1 cellular context compared by ENCODE assay signal in genomic region chr7:5539013-5539411, GRCh38.
TF ChIP-seq lines count a peak whose summit lies in the region.

No MANE protein-coding gene starts in this region.

TF ChIP-seq in GM23338, 12 proteins besides CTCF, POLR2A, EP300 and RAD21:
- TF ChIP-seq ETS1 (IDR thresholded peaks at IDR 0.05) (no peak), STAT1 (IDR thresholded peaks at IDR 0.05; ENCODE audit: unreplicated experiment) (no peak), JUNB (IDR thresholded peaks at IDR 0.05; ENCODE audit: unreplicated experiment) (no peak), REST (IDR thresholded peaks at IDR 0.05; ENCODE audit: unreplicated experiment) (no peak), ZNF331 (CRISPR knock-in tag; IDR thresholded peaks at IDR 0.05; ENCODE audit: low read depth) (no peak), EZH2 (IDR thresholded peaks at IDR 0.05; ENCODE audit: low read depth, unreplicated experiment) (no peak), POLR2AphosphoS5 (IDR thresholded peaks at IDR 0.05; ENCODE audit: low read depth) (no peak), ZNF114 (CRISPR knock-in tag; IDR thresholded peaks at IDR 0.05) (no peak), CREB1 (CRISPR knock-in tag; IDR thresholded peaks at IDR 0.05; ENCODE audit: low read depth) (no peak), EZH2phosphoT487 (IDR thresholded peaks at IDR 0.05; ENCODE audit: unreplicated experiment) (no peak), NANOG (IDR thresholded peaks at IDR 0.05; ENCODE audit: borderline replicate concordance) (no peak), ZNF462 (CRISPR knock-in tag; IDR thresholded peaks at IDR 0.05) (no peak)
